30 cellular contexts compared by ENCODE assay signal in the genomic region with DNA sequence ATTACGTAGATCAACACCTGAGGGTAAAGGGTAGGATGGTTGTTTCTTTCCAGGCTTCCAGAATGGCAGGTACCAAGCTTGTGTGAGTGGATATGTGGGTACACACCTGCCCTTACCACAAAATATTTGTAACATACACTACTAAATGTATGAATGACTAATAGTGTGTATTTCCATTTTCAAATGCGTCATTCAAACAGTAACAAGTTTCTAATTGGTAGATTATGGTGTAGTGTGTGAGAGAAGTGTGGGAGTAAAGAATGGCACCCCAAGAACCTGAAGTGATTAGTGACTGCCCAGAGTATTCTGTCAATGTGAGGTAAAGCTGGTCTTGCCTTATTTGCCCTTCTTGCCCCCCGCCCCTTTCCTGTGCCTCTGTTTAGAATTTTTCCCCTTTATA. TPM values are rescaled to one million over a fixed set of nuclear protein-coding genes. Genes with fewer than 3 reads are reported as not detected.
DNase-seq lines count a peak whose midpoint lies in the region; ATAC-seq, FAIRE-seq and TF ChIP-seq lines count a peak whose summit lies in the region.
"Had no signal": no experiment of that assay in that cellular context is flagged by ENCODE, and none has a peak within 500 bp of the region (broad histone marks: within the 10 kb centered on the region; RNA-seq: fewer than 3 reads in every experiment).

No MANE protein-coding gene starts in this region.

- DNase-seq in activated CD4-positive, alpha-beta T cell treated with anti-CD3 and anti-CD28 coated beads for 36 hours, result no peak
- DNase-seq in activated CD4-positive, alpha-beta T cell treated with anti-CD3 and anti-CD28 coated beads, Interleukin-2, amount 50 U/mL, for 4 hours, result no peak
- DNase-seq in GM12891 (ENCODE audit: insufficient read length, low spot score), result no peak
- no peak for DNase-seq in activated naive CD8-positive, alpha-beta T cell treated with anti-CD3 and anti-CD28 coated beads, Interleukin-2, amount 50 U/mL, for 24 hours
- no peak for DNase-seq in naive thymus-derived CD4-positive, alpha-beta T cell
- DNase-seq: activated CD4-positive, alpha-beta memory T cell treated with anti-CD3 and anti-CD28 coated beads, Interleukin-2, amount 10 ng/mL, durations not matched to agents 7 days and 5 days; activated naive CD4-positive, alpha-beta T cell treated with Interleukin-2 at 50 U/mL for 16 hours; amygdala; DMS 273 treated with DMSO at 0.1 percent for 48 hours; effector CD8-positive, alpha-beta T cell; erythroblast; H9; head of caudate nucleus; KBM-7; lower lobe of right lung; MM.1S; NCI-H2029 treated with DMSO at 0.1 percent for 48 hours; NCI-H526; posterior cingulate gyrus; stimulated activated CD4-positive, alpha-beta T cell treated with anti-CD3 and anti-CD28 coated beads, Interleukin-12 subunit alpha, Interleukin-12 subunit beta, amount 100 ng/mL, for 4 hours; stimulated activated CD4-positive, alpha-beta T cell treated with anti-CD3 and anti-CD28 coated beads, Interleukin-4, amount 100 ng/mL, for 24 hours; testis had no signal

- no peaks in the 10 kb centered on the region for H3K36me3 ChIP-seq in naive thymus-derived CD4-positive, alpha-beta T cell (ENCODE audit: control insufficient read depth in 2 of 3, insufficient read depth in 3 of 3, low read length in 3 of 3)
- H3K36me3 ChIP-seq: lower lobe of right lung had no signal

- peaks cover 5% of the 10 kb centered on the region for H3K9me3 Mint-ChIP-seq in activated CD4-positive, alpha-beta T cell treated with anti-CD3 and anti-CD28 coated beads for 36 hours (ENCODE audit: low read depth)
- no peaks in the 10 kb centered on the region for H3K9me3 Mint-ChIP-seq in activated naive CD8-positive, alpha-beta T cell treated with anti-CD3 and anti-CD28 coated beads, Interleukin-2, amount 50 U/mL, for 24 hours
- H3K9me3 Mint-ChIP-seq in naive thymus-derived CD4-positive, alpha-beta T cell, result peaks cover 0 to 5% (median 0%) of the 10 kb centered on the region in 11 donors
- H3K9me3 Mint-ChIP-seq: activated CD4-positive, alpha-beta memory T cell treated with anti-CD3 and anti-CD28 coated beads, Interleukin-2, amount 10 ng/mL, durations not matched to agents 7 days and 5 days; stimulated activated memory B cell treated with anti-CD40 and anti-IgM and Interleukin-4, amounts not matched to agents 10 μg/mL and 1 μg/mL and 100 μg/mL, for 72 hours had no signal

- peaks cover 38% of the 10 kb centered on the region for H3K4me1 Mint-ChIP-seq in activated CD4-positive, alpha-beta T cell treated with anti-CD3 and anti-CD28 coated beads for 36 hours
- peaks cover 34% of the 10 kb centered on the region for H3K4me1 Mint-ChIP-seq in activated naive CD8-positive, alpha-beta T cell treated with anti-CD3 and anti-CD28 coated beads, Interleukin-2, amount 50 U/mL, for 24 hours
- peaks cover 6 to 57% (median 34%) of the 10 kb centered on the region in 7 donors for H3K4me1 Mint-ChIP-seq in naive thymus-derived CD4-positive, alpha-beta T cell
- H3K4me1 Mint-ChIP-seq: WTC11 had no signal

- TF ChIP-seq POLR2A in GM12891 (IDR thresholded peaks at IDR 0.05; ENCODE audit: low read depth, low read length), result no peak

- peak overlapping the region; percentile 42 for H3K27ac Mint-ChIP-seq in activated CD4-positive, alpha-beta T cell treated with anti-CD3 and anti-CD28 coated beads for 36 hours
- peak overlapping the region; percentile 2 for H3K27ac Mint-ChIP-seq in activated naive CD8-positive, alpha-beta T cell treated with anti-CD3 and anti-CD28 coated beads, Interleukin-2, amount 50 U/mL, for 24 hours
- H3K27ac Mint-ChIP-seq in naive thymus-derived CD4-positive, alpha-beta T cell, result peak overlapping the region in 6 of 9 donors; percentile 7 to 44 (median 23)
- H3K27ac Mint-ChIP-seq: activated CD4-positive, alpha-beta memory T cell treated with anti-CD3 and anti-CD28 coated beads, Interleukin-2, amount 10 ng/mL, durations not matched to agents 7 days and 5 days; stimulated activated memory B cell treated with anti-CD40 and anti-IgM and Interleukin-4, amounts not matched to agents 10 μg/mL and 1 μg/mL and 100 μg/mL, for 72 hours; WTC11 had no signal

- no peak overlapping the region for H3K4me3 ChIP-seq in naive thymus-derived CD4-positive, alpha-beta T cell (ENCODE audit: low read length)
- H3K4me3 ChIP-seq: lower lobe of right lung, testis had no signal

- peak; percentile 64 for ATAC-seq in activated CD4-positive, alpha-beta T cell treated with anti-CD3 and anti-CD28 coated beads for 36 hours
- peak; percentile 57 for ATAC-seq in activated naive CD8-positive, alpha-beta T cell treated with anti-CD3 and anti-CD28 coated beads, Interleukin-2, amount 50 U/mL, for 24 hours
- ATAC-seq in naive thymus-derived CD4-positive, alpha-beta T cell, result no peak
- ATAC-seq in HG03108 (IDR thresholded peaks at IDR 0.05; ENCODE audit: unreplicated experiment), result no peak
- no peak for ATAC-seq in GM21423 (IDR thresholded peaks at IDR 0.05; ENCODE audit: unreplicated experiment)
- ATAC-seq in GM18520 (IDR thresholded peaks at IDR 0.05; ENCODE audit: unreplicated experiment), result no peak
- ATAC-seq: lower lobe of right lung; sciatic nerve; stimulated activated memory B cell treated with anti-CD40 and anti-IgM and Interleukin-4, amounts not matched to agents 10 μg/mL and 1 μg/mL and 100 μg/mL, for 72 hours; WTC11 had no signal

- intact Hi-C loops in activated CD4-positive, alpha-beta T cell treated with anti-CD3 and anti-CD28 coated beads for 36 hours (cut with DNase I, micrococcal nuclease), result no loop called here
- intact Hi-C loops in naive thymus-derived CD4-positive, alpha-beta T cell (cut with micrococcal nuclease), result loop anchor here in 1 of 2 donors (10.0 kb wide), 3 partner anchors 311 to 1289 kb away; a partner anchor contains a TSS

- CTCF ChIA-PET in activated CD4-positive, alpha-beta T cell treated with anti-CD3 and anti-CD28 coated beads for 36 hours (lab: Charles Lee), result interaction anchor here (0.6 to 9.5 kb wide), 6 partner anchors 21 to 249 kb away, joined by 3 to 153 read pairs (median 5); a partner anchor contains a TSS
- CTCF ChIA-PET in naive thymus-derived CD4-positive, alpha-beta T cell (lab: Charles Lee), result interaction anchor here (4.8 to 5.1 kb wide), 2 partner anchors 79 to 251 kb away, joined by 55 to 87 read pairs; no protein-coding TSS in a partner anchor

- H3K27ac ChIP-seq in naive thymus-derived CD4-positive, alpha-beta T cell (ENCODE audit: low read depth, low read length), result no peak overlapping the region
- H3K27ac ChIP-seq: lower lobe of right lung, testis had no signal

- H3K36me3 Mint-ChIP-seq in activated CD4-positive, alpha-beta T cell treated with anti-CD3 and anti-CD28 coated beads for 36 hours (ENCODE audit: low read depth), result peaks cover 11% of the 10 kb centered on the region
- H3K36me3 Mint-ChIP-seq in activated naive CD8-positive, alpha-beta T cell treated with anti-CD3 and anti-CD28 coated beads, Interleukin-2, amount 50 U/mL, for 24 hours (ENCODE audit: low read depth), result peaks cover 9% of the 10 kb centered on the region
- peaks cover 0 to 25% (median 7%) of the 10 kb centered on the region in 5 donors for H3K36me3 Mint-ChIP-seq in naive thymus-derived CD4-positive, alpha-beta T cell

- H3K27me3 ChIP-seq in naive thymus-derived CD4-positive, alpha-beta T cell (ENCODE audit: control insufficient read depth in 2 of 2, insufficient read depth in 2 of 2, low read length in 2 of 2), result no peaks in the 10 kb centered on the region
- H3K27me3 ChIP-seq: testis had no signal

- H3K4me1 ChIP-seq in naive thymus-derived CD4-positive, alpha-beta T cell (ENCODE audit: control insufficient read depth in 2 of 2, insufficient read depth in 2 of 2, low read length in 2 of 2), result no peaks in the 10 kb centered on the region

- peak; percentile 28 for FAIRE-seq in GM12891 (lab: Jason Lieb, UNC)
- FAIRE-seq: colon, urothelium cell line had no signal

- no peak overlapping the region for H3K4me3 Mint-ChIP-seq in activated CD4-positive, alpha-beta T cell treated with anti-CD3 and anti-CD28 coated beads for 36 hours
- no peak overlapping the region for H3K4me3 Mint-ChIP-seq in activated naive CD8-positive, alpha-beta T cell treated with anti-CD3 and anti-CD28 coated beads, Interleukin-2, amount 50 U/mL, for 24 hours
- no peak overlapping the region for H3K4me3 Mint-ChIP-seq in naive thymus-derived CD4-positive, alpha-beta T cell
- H3K4me3 Mint-ChIP-seq: activated CD4-positive, alpha-beta memory T cell treated with anti-CD3 and anti-CD28 coated beads, Interleukin-2, amount 10 ng/mL, durations not matched to agents 7 days and 5 days; H9; stimulated activated memory B cell treated with anti-CD40 and anti-IgM and Interleukin-4, amounts not matched to agents 10 μg/mL and 1 μg/mL and 100 μg/mL, for 72 hours; WTC11 had no signal

- no peaks in the 10 kb centered on the region for H3K27me3 Mint-ChIP-seq in activated CD4-positive, alpha-beta T cell treated with anti-CD3 and anti-CD28 coated beads for 36 hours
- H3K27me3 Mint-ChIP-seq in activated naive CD8-positive, alpha-beta T cell treated with anti-CD3 and anti-CD28 coated beads, Interleukin-2, amount 50 U/mL, for 24 hours, result no peaks in the 10 kb centered on the region
- no peaks in the 10 kb centered on the region for H3K27me3 Mint-ChIP-seq in naive thymus-derived CD4-positive, alpha-beta T cell
- H3K27me3 Mint-ChIP-seq: activated CD4-positive, alpha-beta memory T cell treated with anti-CD3 and anti-CD28 coated beads, Interleukin-2, amount 10 ng/mL, durations not matched to agents 7 days and 5 days; stimulated activated memory B cell treated with anti-CD40 and anti-IgM and Interleukin-4, amounts not matched to agents 10 μg/mL and 1 μg/mL and 100 μg/mL, for 72 hours had no signal

- no peaks in the 10 kb centered on the region for H3K9me3 ChIP-seq in naive thymus-derived CD4-positive, alpha-beta T cell (ENCODE audit: control insufficient read depth in 2 of 3, low read length in 3 of 3)
- H3K9me3 ChIP-seq: lower lobe of right lung, testis had no signal

- POLR2A ChIA-PET in activated CD4-positive, alpha-beta T cell treated with anti-CD3 and anti-CD28 coated beads for 36 hours (lab: Charles Lee), result interaction anchor here (0.9 kb wide), 1 partner anchor 21 kb away, joined by 3 read pairs; a partner anchor contains a TSS
- POLR2A ChIA-PET in naive thymus-derived CD4-positive, alpha-beta T cell (lab: Charles Lee), result interaction anchor here (0.8 to 3.6 kb wide), 3 partner anchors 12 to 149 kb away, joined by 3 to 24 read pairs (median 4); a partner anchor contains a TSS

TF ChIP-seq in GM12891, 5 proteins besides CTCF, POLR2A, EP300 and RAD21:
- TF ChIP-seq PAX5 (IDR thresholded peaks at IDR 0.05; ENCODE audit: insufficient read depth, low read length, severe bottlenecking) (no peak), SPI1 (IDR thresholded peaks at IDR 0.05; ENCODE audit: low read depth, low read length) (no peak), POU2F2 (IDR thresholded peaks at IDR 0.05; ENCODE audit: low read depth, low read length) (no peak), POLR2AphosphoS5 (IDR thresholded peaks at IDR 0.05; ENCODE audit: low read depth, low read length) (no peak), TAF1 (IDR thresholded peaks at IDR 0.05; ENCODE audit: low read depth, low read length) (no peak)

RNA-seq across cellular contexts. Expression of a gene that starts 21.1 kb away (rescaled TPM):
- 10 to 100 TPM; 58.7 to 67.3 TPM for total RNA-seq in activated CD4-positive, alpha-beta T cell treated with anti-CD3 and anti-CD28 coated beads for 36 hours
- polyA plus RNA-seq in GM12891 (2012; ENCODE audit: low read depth, missing spikeins), result 15.1 TPM
- total RNA-seq in naive thymus-derived CD4-positive, alpha-beta T cell, result 10 to 100 TPM; 21.8 to 60.4 (median 26.1) TPM
- 10 to 100 TPM; 11.8 to 16.5 TPM for polyA plus RNA-seq in naive thymus-derived CD4-positive, alpha-beta T cell

Comparison
In these comparisons a context has a peak if more than half of its experiments do, and no peak if none do; other contexts are left out.
1. ATAC-seq: peak in activated CD4-positive, alpha-beta T cell treated with anti-CD3 and anti-CD28 coated beads for 36 hours (single experiment) and activated naive CD8-positive, alpha-beta T cell treated with anti-CD3 and anti-CD28 coated beads, Interleukin-2, amount 50 U/mL, for 24 hours (single experiment); none in naive thymus-derived CD4-positive, alpha-beta T cell (single experiment), HG03108 (single experiment), GM21423 (single experiment) and GM18520 (single experiment).
2. Peak in every context shown above with its lines, with median percentiles within 50 percentile points of each other: H3K27ac Mint-ChIP-seq.